In the genomic region with DNA sequence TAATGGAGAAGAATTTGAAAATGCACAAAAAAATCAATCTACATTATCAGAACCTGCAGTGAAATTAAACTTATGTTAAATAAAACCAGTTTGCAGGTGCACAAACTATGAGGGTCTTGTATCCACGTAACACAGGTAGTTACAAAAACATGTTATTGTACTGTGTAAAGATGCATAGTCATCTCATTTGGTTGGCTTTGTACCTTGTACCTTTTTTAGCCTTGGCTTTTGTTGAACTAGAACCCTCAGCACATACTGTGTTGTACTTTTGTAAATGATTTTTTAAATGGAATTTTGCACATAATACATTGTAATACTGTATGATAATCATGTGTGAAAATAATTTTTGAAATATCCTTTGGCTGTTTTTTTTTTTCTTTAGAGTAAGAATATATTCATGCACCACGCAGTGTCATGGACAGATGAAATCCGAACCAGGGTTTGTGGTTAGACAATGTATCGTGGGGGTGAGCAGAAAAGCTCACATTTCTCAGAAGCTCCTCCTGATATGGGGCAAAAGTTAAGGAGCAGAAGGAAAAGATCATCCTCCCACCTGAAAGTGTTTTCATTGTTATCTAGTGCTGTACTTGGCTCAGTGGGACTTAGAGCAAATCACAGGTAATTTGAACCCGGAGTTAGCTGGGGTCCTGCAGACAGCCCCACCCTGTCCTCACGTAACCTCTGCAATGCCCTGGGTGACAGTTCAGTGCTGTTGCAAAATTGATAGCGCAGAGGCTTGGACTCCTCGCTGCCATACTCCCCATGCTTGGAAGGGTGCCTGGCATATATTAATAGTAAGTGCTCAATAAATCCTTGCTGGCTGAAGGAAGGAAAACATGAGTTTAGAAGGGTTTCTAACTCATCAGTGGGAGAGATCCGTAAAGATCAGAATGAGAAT, we compare ENCODE assay signal across 12 cellular contexts. TPM values are rescaled to one million over a fixed set of nuclear protein-coding genes. Genes with fewer than 3 reads are reported as not detected.
DNase-seq lines count a peak whose midpoint lies in the region; ATAC-seq and TF ChIP-seq lines count a peak whose summit lies in the region.
"Had no signal": no experiment of that assay in that cellular context is flagged by ENCODE, and none has a peak within 500 bp of the region (broad histone marks: within the 10 kb centered on the region; RNA-seq: fewer than 3 reads in every experiment).

No MANE protein-coding gene starts in this region.

- DNase-seq in IMR-90 (peak; percentile 69), T-cell (no peak), right cardiac atrium (no peak), spleen (no peak), anterior cingulate cortex (lab: John Stamatoyannopoulos, UW) (no peak), substantia nigra (lab: John Stamatoyannopoulos, UW) (no peak), iPS-NIHi7 (ENCODE audit: extremely low spot score) (no peak)
- DNase-seq: activated effector memory CD4-positive, alpha-beta T cell treated with Interleukin-2 at 50 U/mL for 16 hours; NCI-H1105 treated with DMSO at 0.1 percent for 48 hours had no signal

- no peak overlapping the region for H3K4ac ChIP-seq in IMR-90 (ENCODE audit: low read depth, low read length)

- H2AK9ac ChIP-seq in IMR-90 (replicated peaks; ENCODE audit: low read depth, low read length, poor library complexity) = peak overlapping the region; percentile 22

- H3K4me1 Mint-ChIP-seq in T-cell = peaks cover 14 to 15% (median 15%) of the 10 kb centered on the region in 3 donors

- H2BK20ac ChIP-seq in IMR-90 (ENCODE audit: low read depth, low read length) = no peak overlapping the region

- H2BK5ac ChIP-seq in IMR-90 (ENCODE audit: low read depth, low read length, poor library complexity, severe bottlenecking) = peak overlapping the region; percentile 25

- H3K27ac ChIP-seq in IMR-90 (ENCODE audit: insufficient read depth, low read length) = 0 out of 2 replicates have a peak overlapping the region, but pooled peaks have one; percentile 1
- H3K27ac ChIP-seq in right cardiac atrium (ENCODE audit: low read length) = peak overlapping the region; percentile 60
- H3K27ac ChIP-seq in spleen = peak overlapping the region; percentile 15 to 83 (median 68)
- H3K27ac ChIP-seq in substantia nigra (ENCODE audit: low read depth, low read length, poor library complexity, severe bottlenecking) = no peak overlapping the region
- H3K27ac ChIP-seq: neutrophil had no signal

- H3K4me2 ChIP-seq in IMR-90 (ENCODE audit: low read depth, low read length) = peak overlapping the region; percentile 56; the same call in 1 of the 2 replicates

- H3K36me3 ChIP-seq in IMR-90 (ENCODE audit: control insufficient read depth, insufficient read depth, low read length) (peaks cover 44% of the 10 kb centered on the region), spleen (peaks cover 0 to 54% (median 15%) of the 10 kb centered on the region in 6 donors)
- H3K36me3 ChIP-seq: neutrophil had no signal

- no peaks in the 10 kb centered on the region for H3K9me3 Mint-ChIP-seq in T-cell

- no peak overlapping the region for H2AK5ac ChIP-seq in IMR-90 (ENCODE audit: low read depth, low read length)

- H3K36me3 Mint-ChIP-seq in T-cell = no peaks in the 10 kb centered on the region

- no peak overlapping the region; the same call in 1 of the 2 replicates for H3K56ac ChIP-seq in IMR-90 (ENCODE audit: extremely low read depth, insufficient read depth, low read length)

- H3K18ac ChIP-seq in IMR-90 (ENCODE audit: low read depth, low read length) = no peak overlapping the region

- H3K9me3 ChIP-seq in IMR-90 (ENCODE audit: control insufficient read depth, insufficient read depth, low read length) = no peaks in the 10 kb centered on the region
- H3K9me3 ChIP-seq in right cardiac atrium (ENCODE audit: control insufficient read depth, low read length) = no peaks in the 10 kb centered on the region
- H3K9me3 ChIP-seq in spleen = no peaks in the 10 kb centered on the region
- H3K9me3 ChIP-seq: neutrophil had no signal

- POLR2A ChIA-PET in IMR-90 (lab: Charles Lee; ENCODE audit: unreplicated experiment) (no interaction called here), T-cell (lab: Charles Lee) (no interaction called here)

- in situ Hi-C loops in IMR-90 (cut with MboI; ENCODE audit: low sequenced_read_pairs) = no loop called here

- H3K27me3 Mint-ChIP-seq in T-cell = peaks cover 31 to 41% of the 10 kb centered on the region in 2 donors

- H2BK120ac ChIP-seq in IMR-90 (ENCODE audit: low read depth, low read length) = peak overlapping the region; percentile 23; the same call in 1 of the 2 replicates

- no peak overlapping the region; the same call in 1 of the 2 replicates for H3K14ac ChIP-seq in IMR-90 (replicated peaks; ENCODE audit: low read depth, low read length)

- H3K4me3 Mint-ChIP-seq in T-cell = peak overlapping the region in 2 of 3 donors; percentile 67 to 71

- no peak for TF ChIP-seq RAD21 in IMR-90 (IDR thresholded peaks at IDR 0.05; ENCODE audit: low read length)

- TF ChIP-seq POLR2A in IMR-90 (IDR thresholded peaks at IDR 0.05; ENCODE audit: low read depth, low read length) (no peak), spleen (IDR thresholded peaks at IDR 0.05) (no peak)

- H3K23ac ChIP-seq in IMR-90 (ENCODE audit: low read depth, low read length) = peak overlapping the region; percentile 32; the same call in 1 of the 2 replicates

- no peak overlapping the region for H3K27ac Mint-ChIP-seq in T-cell

- H4K91ac ChIP-seq in IMR-90 (ENCODE audit: insufficient read depth, low read depth, low read length) = no peak overlapping the region

- H3K4me3 ChIP-seq in IMR-90 (ENCODE audit: insufficient read depth, low read depth, low read length) (no peak overlapping the region), right cardiac atrium (ENCODE audit: low read length) (no peak overlapping the region), spleen (peak overlapping the region in 1 of 8 donors; percentile 42)

- H4K8ac ChIP-seq in IMR-90 (ENCODE audit: low read depth in 2 of 2, low read length in 2 of 2) = 0 out of 4 replicates have a peak overlapping the region, but pooled peaks of 1 of the 2 experiments have one; percentile 36

- no TSS peak for BruUV-seq in IMR-90 (replicated peaks; lab: Mats Ljungman, UMichigan)

- H3K27me3 ChIP-seq in IMR-90 (ENCODE audit: control insufficient read depth, insufficient read depth, low read length) = no peaks in the 10 kb centered on the region
- H3K27me3 ChIP-seq in right cardiac atrium (ENCODE audit: control insufficient read depth, insufficient read depth) = no peaks in the 10 kb centered on the region
- peaks cover 0 to 12% (median 0%) of the 10 kb centered on the region in 7 donors for H3K27me3 ChIP-seq in spleen (replicated peaks in 1 of 7)
- H3K27me3 ChIP-seq: neutrophil had no signal

- H2BK15ac ChIP-seq in IMR-90 (ENCODE audit: low read depth, low read length) = no peak overlapping the region

- TF ChIP-seq CTCF in IMR-90 (conservative IDR thresholded peaks at IDR 0.05; ENCODE audit: low read depth, low read length) = no peak
- TF ChIP-seq CTCF in spleen (IDR thresholded peaks at IDR 0.05 in 8 of 11, conservative IDR thresholded peaks at IDR 0.05 in 3 of 11) = no peak

- H3K9me1 ChIP-seq in IMR-90 (ENCODE audit: insufficient read depth, low read length) = peaks cover 14% of the 10 kb centered on the region

- H3K4me1 ChIP-seq in IMR-90 (ENCODE audit: control insufficient read depth, insufficient read depth, low read length) (peaks cover 15% of the 10 kb centered on the region), right cardiac atrium (ENCODE audit: control insufficient read depth, insufficient read depth, low read length) (peaks cover 2% of the 10 kb centered on the region), spleen (peaks cover 8 to 73% (median 26%) of the 10 kb centered on the region in 6 donors)

- dilution Hi-C loops in IMR-90 (cut with HindIII; ENCODE audit: low sequenced_read_pairs, unreplicated experiment) = no loop called here

- H2AFZ ChIP-seq in IMR-90 (replicated peaks; ENCODE audit: low read length, poor library complexity) = peak overlapping the region; percentile 28

- CTCF ChIA-PET in IMR-90 (lab: Yijun Ruan, JAX) (interaction anchor here (0.7 kb wide), 1 partner anchor 83 kb away, joined by 4 read pairs; no protein-coding TSS in a partner anchor), T-cell (lab: Charles Lee) (no interaction called here)

- H3K79me1 ChIP-seq in IMR-90 (ENCODE audit: low read depth in 1 of 2, low read length in 2 of 2) = peaks cover 33 to 62% of the 10 kb centered on the region in 2 experiments

- ATAC-seq in IMR-90 (ENCODE audit: low read depth) = peak; percentile 48
- ATAC-seq in T-cell (replicated peaks in 1 of 4) = no peak
- ATAC-seq in right cardiac atrium = peak; percentile 46 to 50
- no peak for ATAC-seq in GM18517 (IDR thresholded peaks at IDR 0.05; ENCODE audit: unreplicated experiment)
- ATAC-seq: esophagus mucosa had no signal

- no peak overlapping the region for H4K5ac ChIP-seq in IMR-90 (ENCODE audit: low read depth, low read length)

- WGBS in IMR-90 (ENCODE audit: extremely low coverage in 2 of 2, insufficient read length in 1 of 2), 2 experiments = 44% methylated on average over 1 of the region's 9 CpGs; no CpG with 5 or more reads in 1 of the 2 experiments
- 57% methylated on average over 9 of the region's 9 CpGs for WGBS in right cardiac atrium
- WGBS in spleen, 5 donors = 45 to 65% (median 51%) methylated on average over 9 of the region's 9 CpGs

- no peak overlapping the region for H3K9ac ChIP-seq in IMR-90 (ENCODE audit: low read depth, low read length)

- peaks cover 37% of the 10 kb centered on the region for H4K20me1 ChIP-seq in IMR-90 (ENCODE audit: insufficient read depth, low read length)

- intact Hi-C loops in IMR-90 (cut with micrococcal nuclease) = no loop called here
- intact Hi-C loops in right cardiac atrium (cut with DNase I) = no loop called here
- intact Hi-C loops in spleen (cut with DNase I; ENCODE audit: low total_unique reads) = no loop called here

RNA-seq across cellular contexts. Expression of gene NAA20, which starts 14.8 kb away (rescaled TPM):
- 35.7 and 59.7 TPM in 2 replicates for total RNA-seq in IMR-90 (2012; rRNA removed)
- polyA plus RNA-seq in IMR-90 (2012; rRNA removed) = 50.9 and 58.8 TPM in 2 replicates
- polyA plus RNA-seq in IMR-90 (2012; cell fraction: cytosol; rRNA removed) = 22.3 and 26.0 TPM in 2 replicates
- polyA plus RNA-seq in IMR-90 (2012; cell fraction: nucleus; rRNA removed; ENCODE audit: low replicate concordance) = 10.2 and 27.2 TPM in 2 replicates
- 10 to 100 TPM; 21.7 to 35.6 (median 35.0) TPM for total RNA-seq in T-cell
- 10 to 100 TPM; 49.4 to 59.5 (median 54.8) TPM for total RNA-seq in right cardiac atrium
- 82.9 TPM for polyA plus RNA-seq in right cardiac atrium
- total RNA-seq in spleen = 10 to 100 TPM; 19.3 to 44.6 (median 30.8) TPM
- polyA plus RNA-seq in spleen = 10 to 100 TPM; 53.2 to 68.4 (median 61.8) TPM

RNA-seq across cellular contexts. Expression of gene CRNKL1, which starts 49.9 kb away (rescaled TPM):
- 20.1 and 33.9 TPM in 2 replicates for total RNA-seq in IMR-90 (2012; rRNA removed)
- polyA plus RNA-seq in IMR-90 (2012; rRNA removed) = 6.2 and 7.4 TPM in 2 replicates
- polyA plus RNA-seq in IMR-90 (2012; cell fraction: cytosol; rRNA removed) = 1.4 and 3.2 TPM in 2 replicates
- 0.92 and 6.0 TPM in 2 replicates for polyA plus RNA-seq in IMR-90 (2012; cell fraction: nucleus; rRNA removed; ENCODE audit: low replicate concordance)
- total RNA-seq in T-cell = 10 to 100 TPM; 17.8 to 27.0 (median 24.8) TPM
- total RNA-seq in right cardiac atrium = 10 to 100 TPM; 15.6 to 17.6 (median 16.0) TPM
- polyA plus RNA-seq in right cardiac atrium = 10.9 TPM
- total RNA-seq in spleen = 10 to 100 TPM; 20.9 to 24.7 (median 23.8) TPM
- 10 to 100 TPM; 14.2 to 21.3 (median 16.7) TPM for polyA plus RNA-seq in spleen

RNA-seq across cellular contexts. Expression of gene CFAP61, which starts 50.0 kb away (rescaled TPM):
- total RNA-seq in IMR-90 (2012; rRNA removed) = under 0.01 TPM in 1 of 2 replicates, not detected in the other
- 0.07 TPM in 1 of 2 replicates, not detected in the other for polyA plus RNA-seq in IMR-90 (2012; rRNA removed)
- polyA plus RNA-seq in IMR-90 (2012; cell fraction: cytosol; rRNA removed) = not detected in 2 replicates
- not detected in 2 replicates for polyA plus RNA-seq in IMR-90 (2012; cell fraction: nucleus; rRNA removed; ENCODE audit: low replicate concordance)
- not detected for total RNA-seq in T-cell
- total RNA-seq in right cardiac atrium = 1 to 10 TPM in 1 of 4 donors, under 1 TPM in 2, not detected in 1; 0.74 to 2.4 (median 0.75) TPM
- polyA plus RNA-seq in right cardiac atrium = 0.11 TPM
- total RNA-seq in spleen = not detected
- under 1 TPM in 2 of 3 donors, not detected in 1; 0.06 to 0.17 TPM for polyA plus RNA-seq in spleen
- total RNA-seq: esophagus mucosa had no signal

Comparison
In these comparisons a context has a peak if more than half of its experiments do, and no peak if none do; other contexts are left out.
1. ATAC-seq: peak in IMR-90 (single experiment) and right cardiac atrium (2 of 2); none in T-cell (0 of 4) and GM18517 (single experiment).